Comparison of ENCODE assay signal across 1 cellular context in the genomic region with DNA sequence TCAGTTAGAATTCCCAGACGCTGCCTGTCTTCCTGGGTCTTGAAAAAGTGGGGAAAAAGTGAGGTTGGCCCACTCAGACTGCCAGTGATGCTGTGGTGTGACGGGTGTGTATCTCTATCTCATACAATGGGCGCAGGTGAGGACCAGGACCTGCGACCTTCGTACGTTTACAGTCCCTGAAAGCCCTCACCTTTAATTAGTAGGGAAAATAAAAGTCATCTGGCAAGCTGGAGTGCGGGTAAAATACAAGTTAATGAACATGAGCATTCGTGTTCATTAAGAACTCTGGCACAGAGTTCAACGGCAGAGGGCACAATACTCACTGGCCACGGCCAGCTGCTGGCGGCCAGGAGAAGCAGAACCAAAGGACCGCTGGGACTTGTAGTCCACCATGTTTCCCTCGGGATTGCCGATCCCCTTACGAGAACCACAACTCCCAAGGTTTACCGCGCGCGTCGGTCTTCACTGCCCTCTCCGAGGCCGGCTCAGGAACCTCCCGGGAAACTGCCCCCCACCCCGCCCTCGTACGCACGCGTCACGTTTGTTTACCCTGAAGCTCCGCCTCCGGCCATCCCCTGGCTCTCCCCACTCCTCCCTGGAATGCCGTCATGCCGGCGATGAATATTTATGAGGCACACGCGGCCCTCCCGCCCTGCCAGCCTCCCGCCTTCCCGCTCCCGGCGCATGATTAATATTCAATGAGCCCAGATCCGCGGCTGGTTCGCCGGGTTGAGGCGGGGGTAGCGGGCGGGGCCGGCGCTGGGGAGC.
A peak's percentile ranks its signal among the peaks of the same experiment; 100 is the strongest.
TF ChIP-seq lines count a peak whose summit lies in the region.

No MANE protein-coding gene starts in this region.

TF ChIP-seq in HEK293, 187 proteins besides CTCF, POLR2A, EP300 and RAD21 (continued from another document and continues in another):
- TF ChIP-seq ZNF10 (tag by site-specific recombination; IDR thresholded peaks at IDR 0.05) (0 out of 2 replicates have a peak, but pooled peaks have one; percentile 8), MZF1 (tag by site-specific recombination; IDR thresholded peaks at IDR 0.05; ENCODE audit: borderline replicate concordance) (no peak), ZFP3 (tag by site-specific recombination; IDR thresholded peaks at IDR 0.05; ENCODE audit: low read depth) (no peak), ZSCAN30 (tag by site-specific recombination; IDR thresholded peaks at IDR 0.05) (peak; percentile 27; the same call in 1 of the 2 replicates), ZNF175 (tag by site-specific recombination; IDR thresholded peaks at IDR 0.05) (no peak), ZBTB20 (tag by site-specific recombination; IDR thresholded peaks at IDR 0.05) (peak; percentile 31; the same call in 1 of the 2 replicates), ZNF571 (tag by site-specific recombination; IDR thresholded peaks at IDR 0.05) (no peak), ZNF266 (tag by site-specific recombination; IDR thresholded peaks at IDR 0.05; ENCODE audit: low read depth) (no peak), ZNF621 (tag by site-specific recombination; IDR thresholded peaks at IDR 0.05) (no peak), ZNF776 (tag by site-specific recombination; IDR thresholded peaks at IDR 0.05; ENCODE audit: borderline replicate concordance) (no peak), OSR2 (tag by site-specific recombination; IDR thresholded peaks at IDR 0.05) (no peak), ZNF792 (tag by site-specific recombination; IDR thresholded peaks at IDR 0.05) (no peak), ZNF555 (tag by site-specific recombination; conservative IDR thresholded peaks at IDR 0.05) (no peak), ZNF112 (tag by site-specific recombination; IDR thresholded peaks at IDR 0.05) (no peak), ZNF24 (tag by site-specific recombination; IDR thresholded peaks at IDR 0.05) (no peak), WT1 (tag by site-specific recombination; IDR thresholded peaks at IDR 0.05) (peak; percentile 88), ZNF529 (tag by site-specific recombination; IDR thresholded peaks at IDR 0.05; ENCODE audit: insufficient replicate concordance) (no peak), MEIS1 (CRISPR knock-in tag; IDR thresholded peaks at IDR 0.05; ENCODE audit: borderline replicate concordance) (no peak), SCRT1 (tag by site-specific recombination; IDR thresholded peaks at IDR 0.05; ENCODE audit: borderline replicate concordance) (no peak), ZNF473 (tag by site-specific recombination; IDR thresholded peaks at IDR 0.05) (no peak), TRIM28 (IDR thresholded peaks at IDR 0.05; ENCODE audit: borderline replicate concordance, low read length) (no peak), ZNF433 (tag by site-specific recombination; IDR thresholded peaks at IDR 0.05; ENCODE audit: low read depth) (no peak), ZNF654 (tag by site-specific recombination; IDR thresholded peaks at IDR 0.05; ENCODE audit: low read depth) (peak; percentile 50), ZBTB17 (tag by site-specific recombination; IDR thresholded peaks at IDR 0.05) (peak; percentile 97), ZNF394 (tag by site-specific recombination; IDR thresholded peaks at IDR 0.05; ENCODE audit: borderline replicate concordance) (peak; percentile 91), ZNF19 (tag by site-specific recombination; IDR thresholded peaks at IDR 0.05; ENCODE audit: low read depth) (no peak), MYNN (tag by site-specific recombination; IDR thresholded peaks at IDR 0.05; ENCODE audit: borderline replicate concordance) (no peak), KLF10 (tag by site-specific recombination; IDR thresholded peaks at IDR 0.05) (peak; percentile 97), ZNF292 (tag by site-specific recombination; IDR thresholded peaks at IDR 0.05; ENCODE audit: borderline replicate concordance, low read depth) (no peak), ZNF404 (tag by site-specific recombination; IDR thresholded peaks at IDR 0.05) (no peak), HOXD13 (CRISPR knock-in tag; IDR thresholded peaks at IDR 0.05; ENCODE audit: borderline replicate concordance) (no peak), ZNF426 (tag by site-specific recombination; IDR thresholded peaks at IDR 0.05) (no peak), ZNF274 (IDR thresholded peaks at IDR 0.05; ENCODE audit: low read length) (no peak), ZNF274 (tag by site-specific recombination; IDR thresholded peaks at IDR 0.05; ENCODE audit: borderline replicate concordance) (no peak), ZNF311 (tag by site-specific recombination; IDR thresholded peaks at IDR 0.05; ENCODE audit: borderline replicate concordance) (no peak)
- TF ChIP-seq, protein P1, sequence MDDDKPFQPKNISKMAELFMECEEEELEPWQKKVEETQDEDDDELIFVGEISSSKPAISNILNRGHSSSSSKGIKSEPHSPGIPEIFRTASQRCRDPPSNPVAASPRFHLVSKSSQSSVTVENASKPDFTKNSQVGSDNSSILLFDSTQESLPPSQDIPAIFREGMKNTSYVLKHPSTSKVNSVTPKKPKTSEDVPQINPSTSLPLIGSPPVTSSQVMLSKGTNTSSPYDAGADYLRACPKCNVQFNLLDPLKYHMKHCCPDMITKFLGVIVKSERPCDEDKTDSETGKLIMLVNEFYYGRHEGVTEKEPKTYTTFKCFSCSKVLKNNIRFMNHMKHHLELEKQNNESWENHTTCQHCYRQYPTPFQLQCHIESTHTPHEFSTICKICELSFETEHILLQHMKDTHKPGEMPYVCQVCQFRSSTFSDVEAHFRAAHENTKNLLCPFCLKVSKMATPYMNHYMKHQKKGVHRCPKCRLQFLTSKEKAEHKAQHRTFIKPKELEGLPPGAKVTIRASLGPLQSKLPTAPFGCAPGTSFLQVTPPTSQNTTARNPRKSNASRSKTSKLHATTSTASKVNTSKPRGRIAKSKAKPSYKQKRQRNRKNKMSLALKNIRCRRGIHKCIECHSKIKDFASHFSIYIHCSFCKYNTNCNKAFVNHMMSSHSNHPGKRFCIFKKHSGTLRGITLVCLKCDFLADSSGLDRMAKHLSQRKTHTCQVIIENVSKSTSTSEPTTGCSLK (tag by site-specific recombination; IDR thresholded peaks at IDR 0.05): no peak
- TF ChIP-seq, protein P2, sequence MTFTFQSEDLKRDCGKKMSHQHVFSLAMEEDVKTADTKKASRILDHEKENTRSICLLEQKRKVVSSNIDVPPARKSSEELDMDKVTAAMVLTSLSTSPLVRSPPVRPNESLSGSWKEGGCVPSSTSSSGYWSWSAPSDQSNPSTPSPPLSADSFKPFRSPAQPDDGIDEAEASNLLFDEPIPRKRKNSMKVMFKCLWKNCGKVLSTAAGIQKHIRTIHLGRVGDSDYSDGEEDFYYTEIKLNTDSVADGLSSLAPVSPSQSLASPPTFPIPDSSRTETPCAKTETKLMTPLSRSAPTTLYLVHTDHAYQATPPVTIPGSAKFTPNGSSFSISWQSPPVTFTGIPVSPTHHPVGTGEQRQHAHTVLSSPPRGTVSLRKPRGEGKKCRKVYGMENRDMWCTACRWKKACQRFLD (tag by site-specific recombination; IDR thresholded peaks at IDR 0.05): no peak
- TF ChIP-seq, protein P3, sequence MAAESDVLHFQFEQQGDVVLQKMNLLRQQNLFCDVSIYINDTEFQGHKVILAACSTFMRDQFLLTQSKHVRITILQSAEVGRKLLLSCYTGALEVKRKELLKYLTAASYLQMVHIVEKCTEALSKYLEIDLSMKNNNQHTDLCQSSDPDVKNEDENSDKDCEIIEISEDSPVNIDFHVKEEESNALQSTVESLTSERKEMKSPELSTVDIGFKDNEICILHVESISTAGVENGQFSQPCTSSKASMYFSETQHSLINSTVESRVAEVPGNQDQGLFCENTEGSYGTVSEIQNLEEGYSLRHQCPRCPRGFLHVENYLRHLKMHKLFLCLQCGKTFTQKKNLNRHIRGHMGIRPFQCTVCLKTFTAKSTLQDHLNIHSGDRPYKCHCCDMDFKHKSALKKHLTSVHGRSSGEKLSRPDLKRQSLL (tag by site-specific recombination; IDR thresholded peaks at IDR 0.05): 0 out of 2 replicates have a peak, but pooled peaks have one; percentile 45
- TF ChIP-seq, protein P4, sequence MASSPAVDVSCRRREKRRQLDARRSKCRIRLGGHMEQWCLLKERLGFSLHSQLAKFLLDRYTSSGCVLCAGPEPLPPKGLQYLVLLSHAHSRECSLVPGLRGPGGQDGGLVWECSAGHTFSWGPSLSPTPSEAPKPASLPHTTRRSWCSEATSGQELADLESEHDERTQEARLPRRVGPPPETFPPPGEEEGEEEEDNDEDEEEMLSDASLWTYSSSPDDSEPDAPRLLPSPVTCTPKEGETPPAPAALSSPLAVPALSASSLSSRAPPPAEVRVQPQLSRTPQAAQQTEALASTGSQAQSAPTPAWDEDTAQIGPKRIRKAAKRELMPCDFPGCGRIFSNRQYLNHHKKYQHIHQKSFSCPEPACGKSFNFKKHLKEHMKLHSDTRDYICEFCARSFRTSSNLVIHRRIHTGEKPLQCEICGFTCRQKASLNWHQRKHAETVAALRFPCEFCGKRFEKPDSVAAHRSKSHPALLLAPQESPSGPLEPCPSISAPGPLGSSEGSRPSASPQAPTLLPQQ (tag by site-specific recombination; IDR thresholded peaks at IDR 0.05): peak; percentile 24; the same call in 1 of the 2 replicates
- TF ChIP-seq, protein P5, sequence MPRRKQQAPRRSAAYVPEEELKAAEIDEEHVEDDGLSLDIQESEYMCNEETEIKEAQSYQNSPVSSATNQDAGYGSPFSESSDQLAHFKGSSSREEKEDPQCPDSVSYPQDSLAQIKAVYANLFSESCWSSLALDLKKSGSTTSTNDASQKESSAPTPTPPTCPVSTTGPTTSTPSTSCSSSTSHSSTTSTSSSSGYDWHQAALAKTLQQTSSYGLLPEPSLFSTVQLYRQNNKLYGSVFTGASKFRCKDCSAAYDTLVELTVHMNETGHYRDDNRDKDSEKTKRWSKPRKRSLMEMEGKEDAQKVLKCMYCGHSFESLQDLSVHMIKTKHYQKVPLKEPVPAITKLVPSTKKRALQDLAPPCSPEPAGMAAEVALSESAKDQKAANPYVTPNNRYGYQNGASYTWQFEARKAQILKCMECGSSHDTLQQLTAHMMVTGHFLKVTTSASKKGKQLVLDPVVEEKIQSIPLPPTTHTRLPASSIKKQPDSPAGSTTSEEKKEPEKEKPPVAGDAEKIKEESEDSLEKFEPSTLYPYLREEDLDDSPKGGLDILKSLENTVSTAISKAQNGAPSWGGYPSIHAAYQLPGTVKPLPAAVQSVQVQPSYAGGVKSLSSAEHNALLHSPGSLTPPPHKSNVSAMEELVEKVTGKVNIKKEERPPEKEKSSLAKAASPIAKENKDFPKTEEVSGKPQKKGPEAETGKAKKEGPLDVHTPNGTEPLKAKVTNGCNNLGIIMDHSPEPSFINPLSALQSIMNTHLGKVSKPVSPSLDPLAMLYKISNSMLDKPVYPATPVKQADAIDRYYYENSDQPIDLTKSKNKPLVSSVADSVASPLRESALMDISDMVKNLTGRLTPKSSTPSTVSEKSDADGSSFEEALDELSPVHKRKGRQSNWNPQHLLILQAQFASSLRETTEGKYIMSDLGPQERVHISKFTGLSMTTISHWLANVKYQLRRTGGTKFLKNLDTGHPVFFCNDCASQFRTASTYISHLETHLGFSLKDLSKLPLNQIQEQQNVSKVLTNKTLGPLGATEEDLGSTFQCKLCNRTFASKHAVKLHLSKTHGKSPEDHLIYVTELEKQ (tag by site-specific recombination; IDR thresholded peaks at IDR 0.05; ENCODE audit: borderline replicate concordance): no peak
- TF ChIP-seq, protein P6, sequence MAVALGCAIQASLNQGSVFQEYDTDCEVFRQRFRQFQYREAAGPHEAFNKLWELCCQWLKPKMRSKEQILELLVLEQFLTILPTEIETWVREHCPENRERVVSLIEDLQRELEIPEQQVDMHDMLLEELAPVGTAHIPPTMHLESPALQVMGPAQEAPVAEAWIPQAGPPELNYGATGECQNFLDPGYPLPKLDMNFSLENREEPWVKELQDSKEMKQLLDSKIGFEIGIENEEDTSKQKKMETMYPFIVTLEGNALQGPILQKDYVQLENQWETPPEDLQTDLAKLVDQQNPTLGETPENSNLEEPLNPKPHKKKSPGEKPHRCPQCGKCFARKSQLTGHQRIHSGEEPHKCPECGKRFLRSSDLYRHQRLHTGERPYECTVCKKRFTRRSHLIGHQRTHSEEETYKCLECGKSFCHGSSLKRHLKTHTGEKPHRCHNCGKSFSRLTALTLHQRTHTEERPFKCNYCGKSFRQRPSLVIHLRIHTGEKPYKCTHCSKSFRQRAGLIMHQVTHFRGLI (tag by site-specific recombination; IDR thresholded peaks at IDR 0.05): no peak
- TF ChIP-seq, protein P7, sequence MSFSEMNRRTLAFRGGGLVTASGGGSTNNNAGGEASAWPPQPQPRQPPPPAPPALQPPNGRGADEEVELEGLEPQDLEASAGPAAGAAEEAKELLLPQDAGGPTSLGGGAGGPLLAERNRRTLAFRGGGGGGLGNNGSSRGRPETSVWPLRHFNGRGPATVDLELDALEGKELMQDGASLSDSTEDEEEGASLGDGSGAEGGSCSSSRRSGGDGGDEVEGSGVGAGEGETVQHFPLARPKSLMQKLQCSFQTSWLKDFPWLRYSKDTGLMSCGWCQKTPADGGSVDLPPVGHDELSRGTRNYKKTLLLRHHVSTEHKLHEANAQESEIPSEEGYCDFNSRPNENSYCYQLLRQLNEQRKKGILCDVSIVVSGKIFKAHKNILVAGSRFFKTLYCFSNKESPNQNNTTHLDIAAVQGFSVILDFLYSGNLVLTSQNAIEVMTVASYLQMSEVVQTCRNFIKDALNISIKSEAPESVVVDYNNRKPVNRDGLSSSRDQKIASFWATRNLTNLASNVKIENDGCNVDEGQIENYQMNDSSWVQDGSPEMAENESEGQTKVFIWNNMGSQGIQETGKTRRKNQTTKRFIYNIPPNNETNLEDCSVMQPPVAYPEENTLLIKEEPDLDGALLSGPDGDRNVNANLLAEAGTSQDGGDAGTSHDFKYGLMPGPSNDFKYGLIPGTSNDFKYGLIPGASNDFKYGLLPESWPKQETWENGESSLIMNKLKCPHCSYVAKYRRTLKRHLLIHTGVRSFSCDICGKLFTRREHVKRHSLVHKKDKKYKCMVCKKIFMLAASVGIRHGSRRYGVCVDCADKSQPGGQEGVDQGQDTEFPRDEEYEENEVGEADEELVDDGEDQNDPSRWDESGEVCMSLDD (tag by site-specific recombination; IDR thresholded peaks at IDR 0.05): 0 out of 2 replicates have a peak, but pooled peaks have one; percentile 50
- TF ChIP-seq, protein P8, sequence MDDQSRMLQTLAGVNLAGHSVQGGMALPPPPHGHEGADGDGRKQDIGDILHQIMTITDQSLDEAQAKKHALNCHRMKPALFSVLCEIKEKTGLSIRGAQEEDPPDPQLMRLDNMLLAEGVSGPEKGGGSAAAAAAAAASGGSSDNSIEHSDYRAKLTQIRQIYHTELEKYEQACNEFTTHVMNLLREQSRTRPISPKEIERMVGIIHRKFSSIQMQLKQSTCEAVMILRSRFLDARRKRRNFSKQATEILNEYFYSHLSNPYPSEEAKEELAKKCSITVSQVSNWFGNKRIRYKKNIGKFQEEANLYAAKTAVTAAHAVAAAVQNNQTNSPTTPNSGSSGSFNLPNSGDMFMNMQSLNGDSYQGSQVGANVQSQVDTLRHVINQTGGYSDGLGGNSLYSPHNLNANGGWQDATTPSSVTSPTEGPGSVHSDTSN (CRISPR knock-in tag; IDR thresholded peaks at IDR 0.05): 0 out of 2 replicates have a peak, but pooled peaks have one; percentile 55
